In the genomic region with DNA sequence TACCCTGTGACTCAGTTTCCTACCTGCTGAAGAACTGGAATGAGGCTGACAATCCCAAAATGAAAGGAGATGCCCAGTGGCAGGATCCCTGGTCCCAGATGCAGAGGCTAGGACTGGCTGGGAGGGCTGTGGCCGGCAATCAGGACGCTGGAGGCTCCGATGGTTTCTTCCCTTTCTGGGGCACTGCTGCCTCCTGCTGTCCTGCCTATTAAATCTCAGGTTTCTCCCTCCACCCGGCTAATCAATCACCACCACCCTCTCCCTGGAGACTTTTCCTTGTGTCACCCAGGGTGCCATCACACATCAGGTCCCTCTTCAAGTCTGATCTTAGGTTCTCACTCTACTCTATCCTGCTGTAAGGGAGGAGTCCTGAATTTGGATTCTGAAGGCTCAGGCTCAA, we compare ENCODE assay signal across 8 cellular contexts.
A peak's percentile ranks its signal among the peaks of the same experiment; 100 is the strongest.
DNase-seq lines count a peak whose midpoint lies in the region; ATAC-seq and FAIRE-seq lines count a peak whose summit lies in the region.

No MANE protein-coding gene starts in this region.

- FAIRE-seq in frontal cortex (lab: Jason Lieb, UNC) = no peak

- DNase-seq in DMS79 treated with DMSO at 0.1 percent for 48 hours (lab: John Stamatoyannopoulos, UW) (peak; percentile 33), NCI-H1092 (lab: John Stamatoyannopoulos, UW) (peak; percentile 45), frontal cortex (ENCODE audit: low spot score in 2 of 2) (peak; percentile 8 to 33), non-pigmented ciliary epithelial cell (ENCODE audit: low read depth) (peak; percentile 24)
- DNase-seq in activated CD4-positive, alpha-beta T cell treated with anti-CD3 and anti-CD28 coated beads, Interleukin-2, amount 50 U/mL, for 1 hour = peak; percentile 3

- ATAC-seq in GM21723 (IDR thresholded peaks at IDR 0.05; ENCODE audit: unreplicated experiment) (peak; percentile 66), GM21526 (IDR thresholded peaks at IDR 0.05; ENCODE audit: low FRiP score, unreplicated experiment) (no peak), GM21825 (IDR thresholded peaks at IDR 0.05; ENCODE audit: unreplicated experiment) (no peak)
